Comparison of ENCODE assay signal across 1 cellular context in the genomic region with DNA sequence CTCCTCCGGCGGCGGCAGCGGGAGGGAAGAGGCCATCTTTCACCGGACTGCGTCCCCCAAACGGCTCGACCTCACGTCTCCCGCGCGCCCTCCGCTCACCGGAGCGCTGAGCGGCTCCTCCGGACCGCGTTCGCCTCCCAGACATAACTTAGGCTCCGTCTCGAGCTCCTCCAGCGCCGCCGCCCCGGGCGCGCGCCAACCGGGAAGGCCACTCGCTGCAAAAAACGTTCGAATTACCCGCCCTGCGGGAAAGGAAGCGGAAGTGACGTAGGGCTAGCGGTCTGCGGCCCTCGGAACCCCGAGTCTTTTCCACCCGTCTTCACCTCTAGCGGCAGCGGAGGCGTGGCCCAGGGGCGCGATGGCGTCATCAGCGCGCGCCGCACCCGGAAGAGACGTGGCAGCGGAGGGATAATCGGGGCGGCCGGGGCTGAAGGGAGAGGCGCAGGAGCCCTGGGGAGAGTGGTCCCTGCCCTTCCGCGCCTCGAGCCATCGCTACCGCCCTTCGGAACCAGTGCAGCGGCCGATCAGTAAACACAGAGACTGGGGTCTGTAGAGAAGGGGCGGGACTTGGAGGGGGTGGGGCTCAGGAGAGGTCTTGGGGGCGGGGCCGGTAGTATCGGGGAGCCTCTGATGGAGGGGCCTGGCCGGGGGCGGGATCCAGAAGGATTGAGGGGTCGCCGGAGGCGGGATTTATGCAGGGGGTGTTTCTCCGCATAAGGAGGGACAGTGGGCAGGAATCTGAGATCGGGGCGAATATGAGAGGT.
TF ChIP-seq lines count a peak whose summit lies in the region.

Gene CDCA5, minus strand, starts transcription at position 207 of the 764 bp plus-strand sequence. Its CDS starts 62 bp downstream, at position 145.
Gene ZFPL1, plus strand, starts transcription at position 389 of the 764 bp plus-strand sequence. CDS start 477 bp downstream, outside the sequence.

TF ChIP-seq in HEK293, 187 proteins besides CTCF, POLR2A, EP300 and RAD21 (continued from another document and continues in another):
- peak; percentile 72 for TF ChIP-seq ZBTB26 (tag by site-specific recombination; optimal IDR thresholded peaks at IDR 0.05)
- TF ChIP-seq ZBTB20 (tag by site-specific recombination; IDR thresholded peaks at IDR 0.05): peak; percentile 74
- no peak for TF ChIP-seq ZNF549 (tag by site-specific recombination; IDR thresholded peaks at IDR 0.05)
- TF ChIP-seq, protein P1, sequence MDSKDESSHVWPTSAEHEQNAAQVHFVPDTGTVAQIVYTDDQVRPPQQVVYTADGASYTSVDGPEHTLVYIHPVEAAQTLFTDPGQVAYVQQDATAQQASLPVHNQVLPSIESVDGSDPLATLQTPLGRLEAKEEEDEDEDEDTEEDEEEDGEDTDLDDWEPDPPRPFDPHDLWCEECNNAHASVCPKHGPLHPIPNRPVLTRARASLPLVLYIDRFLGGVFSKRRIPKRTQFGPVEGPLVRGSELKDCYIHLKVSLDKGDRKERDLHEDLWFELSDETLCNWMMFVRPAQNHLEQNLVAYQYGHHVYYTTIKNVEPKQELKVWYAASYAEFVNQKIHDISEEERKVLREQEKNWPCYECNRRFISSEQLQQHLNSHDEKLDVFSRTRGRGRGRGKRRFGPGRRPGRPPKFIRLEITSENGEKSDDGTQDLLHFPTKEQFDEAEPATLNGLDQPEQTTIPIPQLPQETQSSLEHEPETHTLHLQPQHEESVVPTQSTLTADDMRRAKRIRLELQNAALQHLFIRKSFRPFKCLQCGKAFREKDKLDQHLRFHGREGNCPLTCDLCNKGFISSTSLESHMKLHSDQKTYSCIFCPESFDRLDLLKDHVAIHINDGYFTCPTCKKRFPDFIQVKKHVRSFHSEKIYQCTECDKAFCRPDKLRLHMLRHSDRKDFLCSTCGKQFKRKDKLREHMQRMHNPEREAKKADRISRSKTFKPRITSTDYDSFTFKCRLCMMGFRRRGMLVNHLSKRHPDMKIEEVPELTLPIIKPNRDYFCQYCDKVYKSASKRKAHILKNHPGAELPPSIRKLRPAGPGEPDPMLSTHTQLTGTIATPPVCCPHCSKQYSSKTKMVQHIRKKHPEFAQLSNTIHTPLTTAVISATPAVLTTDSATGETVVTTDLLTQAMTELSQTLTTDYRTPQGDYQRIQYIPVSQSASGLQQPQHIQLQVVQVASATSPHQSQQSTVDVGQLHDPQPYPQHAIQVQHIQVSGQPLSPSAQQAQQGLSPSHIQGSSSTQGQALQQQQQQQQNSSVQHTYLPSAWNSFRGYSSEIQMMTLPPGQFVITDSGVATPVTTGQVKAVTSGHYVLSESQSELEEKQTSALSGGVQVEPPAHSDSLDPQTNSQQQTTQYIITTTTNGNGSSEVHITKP (tag by site-specific recombination; IDR thresholded peaks at IDR 0.05): no peak
- TF ChIP-seq ZNF112 (tag by site-specific recombination; IDR thresholded peaks at IDR 0.05): no peak
- TF ChIP-seq PRDM6 (tag by site-specific recombination; IDR thresholded peaks at IDR 0.05): no peak
- TF ChIP-seq ZSCAN18 (tag by site-specific recombination; IDR thresholded peaks at IDR 0.05): no peak
- no peak for TF ChIP-seq ZNF529 (tag by site-specific recombination; IDR thresholded peaks at IDR 0.05; ENCODE audit: insufficient replicate concordance)
- no peak for TF ChIP-seq OSR2 (tag by site-specific recombination; IDR thresholded peaks at IDR 0.05)
- no peak for TF ChIP-seq REPIN1 (tag by site-specific recombination; IDR thresholded peaks at IDR 0.05; ENCODE audit: low read depth)
- no peak for TF ChIP-seq TCF7L2 (IDR thresholded peaks at IDR 0.05; ENCODE audit: borderline replicate concordance, low read depth, low read length)
- no peak for TF ChIP-seq ZNF623 (tag by site-specific recombination; IDR thresholded peaks at IDR 0.05)
- peak; percentile 23; the same call in 1 of the 2 replicates for TF ChIP-seq GLIS1 (tag by site-specific recombination; IDR thresholded peaks at IDR 0.05)
- peak; percentile 94 for TF ChIP-seq KLF8 (tag by site-specific recombination; IDR thresholded peaks at IDR 0.05)
- no peak for TF ChIP-seq ZNF473 (tag by site-specific recombination; IDR thresholded peaks at IDR 0.05)
- no peak for TF ChIP-seq GFI1B (tag by site-specific recombination; IDR thresholded peaks at IDR 0.05)
- no peak for TF ChIP-seq FEZF1 (tag by site-specific recombination; IDR thresholded peaks at IDR 0.05)
- TF ChIP-seq ZNF501 (tag by site-specific recombination; IDR thresholded peaks at IDR 0.05): peak; percentile 81
- TF ChIP-seq ZNF202 (tag by site-specific recombination; IDR thresholded peaks at IDR 0.05; ENCODE audit: borderline replicate concordance): no peak
- TF ChIP-seq, protein P2, sequence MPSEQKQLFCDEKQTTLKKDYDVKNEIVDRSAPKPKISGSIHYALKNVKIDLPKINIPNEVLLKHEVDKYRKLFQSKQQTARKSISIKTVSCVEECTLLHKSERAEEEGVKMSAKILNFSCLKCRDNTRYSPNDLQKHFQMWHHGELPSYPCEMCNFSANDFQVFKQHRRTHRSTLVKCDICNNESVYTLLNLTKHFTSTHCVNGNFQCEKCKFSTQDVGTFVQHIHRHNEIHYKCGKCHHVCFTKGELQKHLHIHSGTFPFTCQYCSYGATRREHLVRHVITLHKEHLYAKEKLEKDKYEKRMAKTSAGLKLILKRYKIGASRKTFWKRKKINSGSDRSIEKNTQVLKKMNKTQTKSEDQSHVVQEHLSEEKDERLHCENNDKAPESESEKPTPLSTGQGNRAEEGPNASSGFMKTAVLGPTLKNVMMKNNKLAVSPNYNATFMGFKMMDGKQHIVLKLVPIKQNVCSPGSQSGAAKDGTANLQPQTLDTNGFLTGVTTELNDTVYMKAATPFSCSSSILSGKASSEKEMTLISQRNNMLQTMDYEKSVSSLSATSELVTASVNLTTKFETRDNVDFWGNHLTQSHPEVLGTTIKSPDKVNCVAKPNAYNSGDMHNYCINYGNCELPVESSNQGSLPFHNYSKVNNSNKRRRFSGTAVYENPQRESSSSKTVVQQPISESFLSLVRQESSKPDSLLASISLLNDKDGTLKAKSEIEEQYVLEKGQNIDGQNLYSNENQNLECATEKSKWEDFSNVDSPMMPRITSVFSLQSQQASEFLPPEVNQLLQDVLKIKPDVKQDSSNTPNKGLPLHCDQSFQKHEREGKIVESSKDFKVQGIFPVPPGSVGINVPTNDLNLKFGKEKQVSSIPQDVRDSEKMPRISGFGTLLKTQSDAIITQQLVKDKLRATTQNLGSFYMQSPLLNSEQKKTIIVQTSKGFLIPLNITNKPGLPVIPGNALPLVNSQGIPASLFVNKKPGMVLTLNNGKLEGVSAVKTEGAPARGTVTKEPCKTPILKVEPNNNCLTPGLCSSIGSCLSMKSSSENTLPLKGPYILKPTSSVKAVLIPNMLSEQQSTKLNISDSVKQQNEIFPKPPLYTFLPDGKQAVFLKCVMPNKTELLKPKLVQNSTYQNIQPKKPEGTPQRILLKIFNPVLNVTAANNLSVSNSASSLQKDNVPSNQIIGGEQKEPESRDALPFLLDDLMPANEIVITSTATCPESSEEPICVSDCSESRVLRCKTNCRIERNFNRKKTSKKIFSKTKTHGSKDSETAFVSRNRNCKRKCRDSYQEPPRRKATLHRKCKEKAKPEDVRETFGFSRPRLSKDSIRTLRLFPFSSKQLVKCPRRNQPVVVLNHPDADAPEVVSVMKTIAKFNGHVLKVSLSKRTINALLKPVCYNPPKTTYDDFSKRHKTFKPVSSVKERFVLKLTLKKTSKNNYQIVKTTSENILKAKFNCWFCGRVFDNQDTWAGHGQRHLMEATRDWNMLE (tag by site-specific recombination; conservative IDR thresholded peaks at IDR 0.05; ENCODE audit: low read depth): peak; percentile 51; the same call in 1 of the 2 replicates
- TF ChIP-seq ZNF133 (tag by site-specific recombination; IDR thresholded peaks at IDR 0.05): no peak
- TF ChIP-seq, protein P3, sequence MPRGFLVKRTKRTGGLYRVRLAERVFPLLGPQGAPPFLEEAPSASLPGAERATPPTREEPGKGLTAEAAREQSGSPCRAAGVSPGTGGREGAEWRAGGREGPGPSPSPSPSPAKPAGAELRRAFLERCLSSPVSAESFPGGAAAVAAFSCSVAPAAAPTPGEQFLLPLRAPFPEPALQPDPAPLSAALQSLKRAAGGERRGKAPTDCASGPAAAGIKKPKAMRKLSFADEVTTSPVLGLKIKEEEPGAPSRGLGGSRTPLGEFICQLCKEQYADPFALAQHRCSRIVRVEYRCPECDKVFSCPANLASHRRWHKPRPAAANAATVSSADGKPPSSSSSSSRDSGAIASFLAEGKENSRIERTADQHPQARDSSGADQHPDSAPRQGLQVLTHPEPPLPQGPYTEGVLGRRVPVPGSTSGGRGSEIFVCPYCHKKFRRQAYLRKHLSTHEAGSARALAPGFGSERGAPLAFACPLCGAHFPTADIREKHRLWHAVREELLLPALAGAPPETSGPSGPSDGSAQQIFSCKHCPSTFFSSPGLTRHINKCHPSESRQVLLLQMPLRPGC (tag by site-specific recombination; IDR thresholded peaks at IDR 0.05): no peak
- TF ChIP-seq SP3 (tag by site-specific recombination; IDR thresholded peaks at IDR 0.05): peak; percentile 97
- no peak for TF ChIP-seq ZNF830 (tag by site-specific recombination; IDR thresholded peaks at IDR 0.05; ENCODE audit: low read depth)
- TF ChIP-seq, protein P4, sequence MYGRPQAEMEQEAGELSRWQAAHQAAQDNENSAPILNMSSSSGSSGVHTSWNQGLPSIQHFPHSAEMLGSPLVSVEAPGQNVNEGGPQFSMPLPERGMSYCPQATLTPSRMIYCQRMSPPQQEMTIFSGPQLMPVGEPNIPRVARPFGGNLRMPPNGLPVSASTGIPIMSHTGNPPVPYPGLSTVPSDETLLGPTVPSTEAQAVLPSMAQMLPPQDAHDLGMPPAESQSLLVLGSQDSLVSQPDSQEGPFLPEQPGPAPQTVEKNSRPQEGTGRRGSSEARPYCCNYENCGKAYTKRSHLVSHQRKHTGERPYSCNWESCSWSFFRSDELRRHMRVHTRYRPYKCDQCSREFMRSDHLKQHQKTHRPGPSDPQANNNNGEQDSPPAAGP (tag by site-specific recombination; IDR thresholded peaks at IDR 0.05): peak; percentile 73
- TF ChIP-seq PRDM2 (tag by site-specific recombination; IDR thresholded peaks at IDR 0.05; ENCODE audit: borderline replicate concordance): no peak
- TF ChIP-seq ZFP69B (tag by site-specific recombination; IDR thresholded peaks at IDR 0.05): no peak
- peak; percentile 83 for TF ChIP-seq ZSCAN30 (tag by site-specific recombination; IDR thresholded peaks at IDR 0.05)
- no peak for TF ChIP-seq ZNF184 (tag by site-specific recombination; IDR thresholded peaks at IDR 0.05)
